In the genomic region with DNA sequence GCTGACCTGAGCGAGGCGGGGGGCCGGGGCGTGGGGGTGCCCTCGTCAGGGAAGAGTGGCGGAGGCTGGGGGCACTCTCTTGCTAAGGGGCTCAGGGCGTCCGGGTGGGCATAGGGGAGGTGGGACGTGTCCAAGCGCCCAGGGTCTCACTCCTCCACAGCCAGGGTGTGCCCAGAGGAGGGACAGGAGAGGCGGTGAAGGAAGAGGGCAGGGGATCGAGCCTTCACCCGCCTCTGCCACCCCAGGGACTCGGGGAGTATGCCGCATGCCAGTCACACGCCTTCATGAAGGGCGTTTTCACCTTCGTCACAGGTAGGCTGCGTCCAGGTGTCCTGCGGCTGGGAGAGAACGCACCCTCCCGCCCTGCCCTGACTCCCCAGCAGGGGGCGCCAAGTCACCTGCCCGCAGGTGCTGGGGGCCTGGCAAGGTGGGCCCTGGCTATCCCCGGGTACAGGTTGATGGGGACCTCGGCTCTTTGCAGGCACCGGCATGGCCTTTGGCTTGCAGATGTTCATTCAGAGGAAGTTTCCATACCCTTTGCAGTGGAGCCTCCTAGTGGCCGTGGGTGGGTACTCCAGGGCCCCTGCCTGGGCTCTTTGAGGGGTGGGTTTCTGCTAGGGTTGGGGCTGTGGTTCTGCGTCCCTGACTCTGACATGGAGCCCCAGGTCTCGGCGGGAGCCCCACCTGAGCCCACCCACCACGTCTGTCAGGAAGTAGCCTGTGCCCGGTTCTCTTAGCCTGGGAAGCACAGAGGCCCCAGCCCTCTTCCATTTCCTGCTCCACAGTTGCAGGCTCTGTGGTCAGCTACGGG, we compare ENCODE assay signal across 1 cellular context.
TF ChIP-seq lines count a peak whose summit lies in the region.

No MANE protein-coding gene starts in this region.

TF ChIP-seq in HEK293, 187 proteins besides CTCF, POLR2A, EP300 and RAD21 (continued from another document and continues in another):
- TF ChIP-seq, protein P1, sequence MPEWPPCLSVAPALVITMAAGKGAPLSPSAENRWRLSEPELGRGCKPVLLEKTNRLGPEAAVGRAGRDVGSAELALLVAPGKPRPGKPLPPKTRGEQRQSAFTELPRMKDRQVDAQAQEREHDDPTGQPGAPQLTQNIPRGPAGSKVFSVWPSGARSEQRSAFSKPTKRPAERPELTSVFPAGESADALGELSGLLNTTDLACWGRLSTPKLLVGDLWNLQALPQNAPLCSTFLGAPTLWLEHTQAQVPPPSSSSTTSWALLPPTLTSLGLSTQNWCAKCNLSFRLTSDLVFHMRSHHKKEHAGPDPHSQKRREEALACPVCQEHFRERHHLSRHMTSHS (tag by site-specific recombination; IDR thresholded peaks at IDR 0.05), result no peak
- TF ChIP-seq SP2 (tag by site-specific recombination; IDR thresholded peaks at IDR 0.05) (no peak), IKZF3 (tag by site-specific recombination; IDR thresholded peaks at IDR 0.05) (no peak), ZNF571 (tag by site-specific recombination; IDR thresholded peaks at IDR 0.05) (no peak), RBAK (tag by site-specific recombination; IDR thresholded peaks at IDR 0.05) (no peak), ZNF350 (tag by site-specific recombination; IDR thresholded peaks at IDR 0.05) (no peak), ZNF133 (tag by site-specific recombination; IDR thresholded peaks at IDR 0.05) (no peak), ZFP69B (tag by site-specific recombination; IDR thresholded peaks at IDR 0.05) (no peak), KLF9 (tag by site-specific recombination; IDR thresholded peaks at IDR 0.05; ENCODE audit: low read depth) (no peak; the same call in 1 of the 2 replicates), ZNF560 (tag by site-specific recombination; IDR thresholded peaks at IDR 0.05; ENCODE audit: borderline replicate concordance) (no peak), ZNF223 (tag by site-specific recombination; IDR thresholded peaks at IDR 0.05) (no peak), ZNF48 (tag by site-specific recombination; IDR thresholded peaks at IDR 0.05) (no peak), GFI1B (tag by site-specific recombination; IDR thresholded peaks at IDR 0.05) (no peak), ZNF239 (tag by site-specific recombination; IDR thresholded peaks at IDR 0.05) (no peak), ZNF610 (tag by site-specific recombination; IDR thresholded peaks at IDR 0.05; ENCODE audit: borderline replicate concordance) (no peak), ZNF664 (tag by site-specific recombination; IDR thresholded peaks at IDR 0.05) (no peak), ZNF501 (tag by site-specific recombination; IDR thresholded peaks at IDR 0.05) (0 out of 2 replicates have a peak, but pooled peaks have one; percentile 73), ZNF548 (tag by site-specific recombination; IDR thresholded peaks at IDR 0.05) (no peak), ZNF830 (tag by site-specific recombination; IDR thresholded peaks at IDR 0.05; ENCODE audit: low read depth) (no peak), ZNF624 (tag by site-specific recombination; IDR thresholded peaks at IDR 0.05) (no peak), ZBTB17 (tag by site-specific recombination; IDR thresholded peaks at IDR 0.05) (no peak; the same call in none of the 2 replicates), ZNF37A (tag by site-specific recombination; IDR thresholded peaks at IDR 0.05) (no peak), ZBTB8A (tag by site-specific recombination; IDR thresholded peaks at IDR 0.05) (peak; percentile 71), ZNF596 (tag by site-specific recombination; IDR thresholded peaks at IDR 0.05) (no peak), ZBTB1 (tag by site-specific recombination; IDR thresholded peaks at IDR 0.05) (no peak)
- TF ChIP-seq, protein P2, sequence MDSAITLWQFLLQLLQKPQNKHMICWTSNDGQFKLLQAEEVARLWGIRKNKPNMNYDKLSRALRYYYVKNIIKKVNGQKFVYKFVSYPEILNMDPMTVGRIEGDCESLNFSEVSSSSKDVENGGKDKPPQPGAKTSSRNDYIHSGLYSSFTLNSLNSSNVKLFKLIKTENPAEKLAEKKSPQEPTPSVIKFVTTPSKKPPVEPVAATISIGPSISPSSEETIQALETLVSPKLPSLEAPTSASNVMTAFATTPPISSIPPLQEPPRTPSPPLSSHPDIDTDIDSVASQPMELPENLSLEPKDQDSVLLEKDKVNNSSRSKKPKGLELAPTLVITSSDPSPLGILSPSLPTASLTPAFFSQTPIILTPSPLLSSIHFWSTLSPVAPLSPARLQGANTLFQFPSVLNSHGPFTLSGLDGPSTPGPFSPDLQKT (IDR thresholded peaks at IDR 0.05; ENCODE audit: borderline replicate concordance, low read depth, low read length), result no peak
- TF ChIP-seq, protein P3, sequence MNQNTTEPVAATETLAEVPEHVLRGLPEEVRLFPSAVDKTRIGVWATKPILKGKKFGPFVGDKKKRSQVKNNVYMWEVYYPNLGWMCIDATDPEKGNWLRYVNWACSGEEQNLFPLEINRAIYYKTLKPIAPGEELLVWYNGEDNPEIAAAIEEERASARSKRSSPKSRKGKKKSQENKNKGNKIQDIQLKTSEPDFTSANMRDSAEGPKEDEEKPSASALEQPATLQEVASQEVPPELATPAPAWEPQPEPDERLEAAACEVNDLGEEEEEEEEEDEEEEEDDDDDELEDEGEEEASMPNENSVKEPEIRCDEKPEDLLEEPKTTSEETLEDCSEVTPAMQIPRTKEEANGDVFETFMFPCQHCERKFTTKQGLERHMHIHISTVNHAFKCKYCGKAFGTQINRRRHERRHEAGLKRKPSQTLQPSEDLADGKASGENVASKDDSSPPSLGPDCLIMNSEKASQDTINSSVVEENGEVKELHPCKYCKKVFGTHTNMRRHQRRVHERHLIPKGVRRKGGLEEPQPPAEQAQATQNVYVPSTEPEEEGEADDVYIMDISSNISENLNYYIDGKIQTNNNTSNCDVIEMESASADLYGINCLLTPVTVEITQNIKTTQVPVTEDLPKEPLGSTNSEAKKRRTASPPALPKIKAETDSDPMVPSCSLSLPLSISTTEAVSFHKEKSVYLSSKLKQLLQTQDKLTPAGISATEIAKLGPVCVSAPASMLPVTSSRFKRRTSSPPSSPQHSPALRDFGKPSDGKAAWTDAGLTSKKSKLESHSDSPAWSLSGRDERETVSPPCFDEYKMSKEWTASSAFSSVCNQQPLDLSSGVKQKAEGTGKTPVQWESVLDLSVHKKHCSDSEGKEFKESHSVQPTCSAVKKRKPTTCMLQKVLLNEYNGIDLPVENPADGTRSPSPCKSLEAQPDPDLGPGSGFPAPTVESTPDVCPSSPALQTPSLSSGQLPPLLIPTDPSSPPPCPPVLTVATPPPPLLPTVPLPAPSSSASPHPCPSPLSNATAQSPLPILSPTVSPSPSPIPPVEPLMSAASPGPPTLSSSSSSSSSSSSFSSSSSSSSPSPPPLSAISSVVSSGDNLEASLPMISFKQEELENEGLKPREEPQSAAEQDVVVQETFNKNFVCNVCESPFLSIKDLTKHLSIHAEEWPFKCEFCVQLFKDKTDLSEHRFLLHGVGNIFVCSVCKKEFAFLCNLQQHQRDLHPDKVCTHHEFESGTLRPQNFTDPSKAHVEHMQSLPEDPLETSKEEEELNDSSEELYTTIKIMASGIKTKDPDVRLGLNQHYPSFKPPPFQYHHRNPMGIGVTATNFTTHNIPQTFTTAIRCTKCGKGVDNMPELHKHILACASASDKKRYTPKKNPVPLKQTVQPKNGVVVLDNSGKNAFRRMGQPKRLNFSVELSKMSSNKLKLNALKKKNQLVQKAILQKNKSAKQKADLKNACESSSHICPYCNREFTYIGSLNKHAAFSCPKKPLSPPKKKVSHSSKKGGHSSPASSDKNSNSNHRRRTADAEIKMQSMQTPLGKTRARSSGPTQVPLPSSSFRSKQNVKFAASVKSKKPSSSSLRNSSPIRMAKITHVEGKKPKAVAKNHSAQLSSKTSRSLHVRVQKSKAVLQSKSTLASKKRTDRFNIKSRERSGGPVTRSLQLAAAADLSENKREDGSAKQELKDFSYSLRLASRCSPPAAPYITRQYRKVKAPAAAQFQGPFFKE (tag by site-specific recombination; IDR thresholded peaks at IDR 0.05; ENCODE audit: borderline replicate concordance), result 0 out of 2 replicates have a peak, but pooled peaks have one; percentile 82
- TF ChIP-seq, protein P4, sequence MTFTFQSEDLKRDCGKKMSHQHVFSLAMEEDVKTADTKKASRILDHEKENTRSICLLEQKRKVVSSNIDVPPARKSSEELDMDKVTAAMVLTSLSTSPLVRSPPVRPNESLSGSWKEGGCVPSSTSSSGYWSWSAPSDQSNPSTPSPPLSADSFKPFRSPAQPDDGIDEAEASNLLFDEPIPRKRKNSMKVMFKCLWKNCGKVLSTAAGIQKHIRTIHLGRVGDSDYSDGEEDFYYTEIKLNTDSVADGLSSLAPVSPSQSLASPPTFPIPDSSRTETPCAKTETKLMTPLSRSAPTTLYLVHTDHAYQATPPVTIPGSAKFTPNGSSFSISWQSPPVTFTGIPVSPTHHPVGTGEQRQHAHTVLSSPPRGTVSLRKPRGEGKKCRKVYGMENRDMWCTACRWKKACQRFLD (tag by site-specific recombination; IDR thresholded peaks at IDR 0.05), result no peak
- TF ChIP-seq, protein P5, sequence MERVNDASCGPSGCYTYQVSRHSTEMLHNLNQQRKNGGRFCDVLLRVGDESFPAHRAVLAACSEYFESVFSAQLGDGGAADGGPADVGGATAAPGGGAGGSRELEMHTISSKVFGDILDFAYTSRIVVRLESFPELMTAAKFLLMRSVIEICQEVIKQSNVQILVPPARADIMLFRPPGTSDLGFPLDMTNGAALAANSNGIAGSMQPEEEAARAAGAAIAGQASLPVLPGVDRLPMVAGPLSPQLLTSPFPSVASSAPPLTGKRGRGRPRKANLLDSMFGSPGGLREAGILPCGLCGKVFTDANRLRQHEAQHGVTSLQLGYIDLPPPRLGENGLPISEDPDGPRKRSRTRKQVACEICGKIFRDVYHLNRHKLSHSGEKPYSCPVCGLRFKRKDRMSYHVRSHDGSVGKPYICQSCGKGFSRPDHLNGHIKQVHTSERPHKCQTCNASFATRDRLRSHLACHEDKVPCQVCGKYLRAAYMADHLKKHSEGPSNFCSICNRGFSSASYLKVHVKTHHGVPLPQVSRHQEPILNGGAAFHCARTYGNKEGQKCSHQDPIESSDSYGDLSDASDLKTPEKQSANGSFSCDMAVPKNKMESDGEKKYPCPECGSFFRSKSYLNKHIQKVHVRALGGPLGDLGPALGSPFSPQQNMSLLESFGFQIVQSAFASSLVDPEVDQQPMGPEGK (tag by site-specific recombination; IDR thresholded peaks at IDR 0.05), result peak; percentile 63
- TF ChIP-seq, protein P6, sequence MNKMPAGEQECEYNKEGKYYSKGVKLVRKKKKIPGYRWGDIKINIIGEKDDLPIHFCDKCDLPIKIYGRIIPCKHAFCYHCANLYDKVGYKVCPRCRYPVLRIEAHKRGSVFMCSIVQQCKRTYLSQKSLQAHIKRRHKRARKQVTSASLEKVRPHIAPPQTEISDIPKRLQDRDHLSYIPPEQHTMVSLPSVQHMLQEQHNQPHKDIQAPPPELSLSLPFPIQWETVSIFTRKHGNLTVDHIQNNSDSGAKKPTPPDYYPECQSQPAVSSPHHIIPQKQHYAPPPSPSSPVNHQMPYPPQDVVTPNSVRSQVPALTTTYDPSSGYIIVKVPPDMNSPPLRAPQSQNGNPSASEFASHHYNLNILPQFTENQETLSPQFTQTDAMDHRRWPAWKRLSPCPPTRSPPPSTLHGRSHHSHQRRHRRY (tag by site-specific recombination; IDR thresholded peaks at IDR 0.05), result no peak
- TF ChIP-seq, protein P7, sequence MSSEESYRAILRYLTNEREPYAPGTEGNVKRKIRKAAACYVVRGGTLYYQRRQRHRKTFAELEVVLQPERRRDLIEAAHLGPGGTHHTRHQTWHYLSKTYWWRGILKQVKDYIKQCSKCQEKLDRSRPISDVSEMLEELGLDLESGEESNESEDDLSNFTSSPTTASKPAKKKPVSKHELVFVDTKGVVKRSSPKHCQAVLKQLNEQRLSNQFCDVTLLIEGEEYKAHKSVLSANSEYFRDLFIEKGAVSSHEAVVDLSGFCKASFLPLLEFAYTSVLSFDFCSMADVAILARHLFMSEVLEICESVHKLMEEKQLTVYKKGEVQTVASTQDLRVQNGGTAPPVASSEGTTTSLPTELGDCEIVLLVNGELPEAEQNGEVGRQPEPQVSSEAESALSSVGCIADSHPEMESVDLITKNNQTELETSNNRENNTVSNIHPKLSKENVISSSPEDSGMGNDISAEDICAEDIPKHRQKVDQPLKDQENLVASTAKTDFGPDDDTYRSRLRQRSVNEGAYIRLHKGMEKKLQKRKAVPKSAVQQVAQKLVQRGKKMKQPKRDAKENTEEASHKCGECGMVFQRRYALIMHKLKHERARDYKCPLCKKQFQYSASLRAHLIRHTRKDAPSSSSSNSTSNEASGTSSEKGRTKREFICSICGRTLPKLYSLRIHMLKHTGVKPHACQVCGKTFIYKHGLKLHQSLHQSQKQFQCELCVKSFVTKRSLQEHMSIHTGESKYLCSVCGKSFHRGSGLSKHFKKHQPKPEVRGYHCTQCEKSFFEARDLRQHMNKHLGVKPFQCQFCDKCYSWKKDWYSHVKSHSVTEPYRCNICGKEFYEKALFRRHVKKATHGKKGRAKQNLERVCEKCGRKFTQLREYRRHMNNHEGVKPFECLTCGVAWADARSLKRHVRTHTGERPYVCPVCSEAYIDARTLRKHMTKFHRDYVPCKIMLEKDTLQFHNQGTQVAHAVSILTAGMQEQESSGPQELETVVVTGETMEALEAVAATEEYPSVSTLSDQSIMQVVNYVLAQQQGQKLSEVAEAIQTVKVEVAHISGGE (tag by site-specific recombination; conservative IDR thresholded peaks at IDR 0.05; ENCODE audit: low read depth), result no peak
- TF ChIP-seq, protein P8, sequence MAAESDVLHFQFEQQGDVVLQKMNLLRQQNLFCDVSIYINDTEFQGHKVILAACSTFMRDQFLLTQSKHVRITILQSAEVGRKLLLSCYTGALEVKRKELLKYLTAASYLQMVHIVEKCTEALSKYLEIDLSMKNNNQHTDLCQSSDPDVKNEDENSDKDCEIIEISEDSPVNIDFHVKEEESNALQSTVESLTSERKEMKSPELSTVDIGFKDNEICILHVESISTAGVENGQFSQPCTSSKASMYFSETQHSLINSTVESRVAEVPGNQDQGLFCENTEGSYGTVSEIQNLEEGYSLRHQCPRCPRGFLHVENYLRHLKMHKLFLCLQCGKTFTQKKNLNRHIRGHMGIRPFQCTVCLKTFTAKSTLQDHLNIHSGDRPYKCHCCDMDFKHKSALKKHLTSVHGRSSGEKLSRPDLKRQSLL (tag by site-specific recombination; IDR thresholded peaks at IDR 0.05), result no peak
- TF ChIP-seq, protein P9, sequence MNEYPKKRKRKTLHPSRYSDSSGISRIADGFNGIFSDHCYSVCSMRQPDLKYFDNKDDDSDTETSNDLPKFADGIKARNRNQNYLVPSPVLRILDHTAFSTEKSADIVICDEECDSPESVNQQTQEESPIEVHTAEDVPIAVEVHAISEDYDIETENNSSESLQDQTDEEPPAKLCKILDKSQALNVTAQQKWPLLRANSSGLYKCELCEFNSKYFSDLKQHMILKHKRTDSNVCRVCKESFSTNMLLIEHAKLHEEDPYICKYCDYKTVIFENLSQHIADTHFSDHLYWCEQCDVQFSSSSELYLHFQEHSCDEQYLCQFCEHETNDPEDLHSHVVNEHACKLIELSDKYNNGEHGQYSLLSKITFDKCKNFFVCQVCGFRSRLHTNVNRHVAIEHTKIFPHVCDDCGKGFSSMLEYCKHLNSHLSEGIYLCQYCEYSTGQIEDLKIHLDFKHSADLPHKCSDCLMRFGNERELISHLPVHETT (tag by site-specific recombination; IDR thresholded peaks at IDR 0.05), result no peak
